3 cellular contexts compared by ENCODE assay signal in the genomic region with DNA sequence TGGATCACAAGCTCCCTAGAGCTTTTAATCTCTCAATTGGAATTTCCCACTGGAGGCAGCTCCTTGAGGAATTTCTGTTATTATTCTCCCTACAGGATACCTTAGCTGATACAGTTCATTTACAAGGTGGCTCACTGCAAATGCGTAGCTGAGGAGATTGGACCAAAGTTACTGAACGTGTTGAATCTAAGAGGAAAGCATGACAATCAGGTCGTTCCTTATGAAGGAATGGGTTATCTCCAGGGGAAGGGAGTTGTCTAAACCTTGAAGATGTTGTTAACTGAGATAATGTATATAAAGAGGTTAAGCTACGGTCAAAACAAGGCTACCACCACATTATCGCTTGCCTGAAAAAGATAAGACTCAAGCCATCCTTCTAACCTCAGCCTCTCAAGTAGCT.
"Had no signal": no experiment of that assay in that cellular context is flagged by ENCODE, and none has a peak within 500 bp of the region (broad histone marks: within the 10 kb centered on the region; RNA-seq: fewer than 3 reads in every experiment).

No MANE protein-coding gene starts in this region.

- DNase-seq: GDM1, GF-D8 had no signal

- H3K4me3 ChIP-seq: GM12878 had no signal
